17 cellular contexts compared by ENCODE assay signal in genomic region chr19:1089126-1089771, GRCh38. TPM values are rescaled to one million over a fixed set of nuclear protein-coding genes. Genes with fewer than 3 reads are reported as not detected.
DNase-seq lines count a peak whose midpoint lies in the region; ATAC-seq, FAIRE-seq and TF ChIP-seq lines count a peak whose summit lies in the region.
"Had no signal": no experiment of that assay in that cellular context is flagged by ENCODE, and none has a peak within 500 bp of the region (broad histone marks: within the 10 kb centered on the region; RNA-seq: fewer than 3 reads in every experiment).

No MANE protein-coding gene starts in this region.

- RAD21 ChIA-PET in GM12878 (lab: Charles Lee; ENCODE audit: unreplicated experiment), result interaction anchor here (1.7 kb wide), 1 partner anchor 22 kb away, joined by 8 read pairs; the partner anchor contains the start of gene ARHGAP45

- H3K4me2 ChIP-seq in DOHH2 (ENCODE audit: low read length) (peak overlapping the region; percentile 61), GM12878 (ENCODE audit: control insufficient read depth, insufficient read depth) (no peak overlapping the region)

- no peaks in the 10 kb centered on the region for H3K9me2 ChIP-seq in DOHH2 (replicated peaks; ENCODE audit: control insufficient read depth, low read length)

- TF ChIP-seq CTCF in DOHH2 (IDR thresholded peaks at IDR 0.05; ENCODE audit: low read depth, low read length, poor library complexity, severe bottlenecking) (no peak), GM12878 (IDR thresholded peaks at IDR 0.05 in 2 of 3, conservative IDR thresholded peaks at IDR 0.05 in 1 of 3; ENCODE audit: control insufficient read depth in 2 of 3, extremely low read depth in 1 of 3, insufficient read depth in 1 of 3, low read depth in 3 of 3, low read length in 3 of 3) (no peak), spleen (IDR thresholded peaks at IDR 0.05 in 8 of 11, conservative IDR thresholded peaks at IDR 0.05 in 3 of 11) (no peak)

- H3K79me2 ChIP-seq in DOHH2 (ENCODE audit: control insufficient read depth, low read length), result peaks cover 33% of the 10 kb centered on the region
- peaks cover 14% of the 10 kb centered on the region for H3K79me2 ChIP-seq in GM12878 (ENCODE audit: control insufficient read depth, insufficient read depth, low read length)

- SMC1A ChIA-PET in GM12878 (lab: Charles Lee; ENCODE audit: uncharacterized antibody, unreplicated experiment), result no interaction called here

- H2AFZ ChIP-seq in GM12878 (ENCODE audit: control insufficient read depth, low read depth, low read length), result no peak overlapping the region

- peaks cover 53% of the 10 kb centered on the region for H3K4me1 Mint-ChIP-seq in activated CD4-positive, alpha-beta T cell treated with anti-CD3 and anti-CD28 coated beads, Interleukin-2, amount 10 ng/mL, durations not matched to agents 7 days and 5 days

- TF ChIP-seq RAD21 in GM12878 (IDR thresholded peaks at IDR 0.05; ENCODE audit: insufficient read depth, low read depth, low read length), result no peak

- H3K27me3 Mint-ChIP-seq in activated CD4-positive, alpha-beta T cell treated with anti-CD3 and anti-CD28 coated beads, Interleukin-2, amount 10 ng/mL, durations not matched to agents 7 days and 5 days, result no peaks in the 10 kb centered on the region
- H3K27me3 Mint-ChIP-seq: naive B cell had no signal

- H3K27me3 ChIP-seq in DOHH2 (ENCODE audit: control insufficient read depth, low read length), result no peaks in the 10 kb centered on the region
- H3K27me3 ChIP-seq in GM12878 (replicated peaks in 1 of 2; ENCODE audit: control insufficient read depth in 2 of 2, insufficient read depth in 2 of 2, low read length in 1 of 2), result no peaks in the 10 kb centered on the region
- no peaks in the 10 kb centered on the region for H3K27me3 ChIP-seq in spleen (replicated peaks in 1 of 7)
- H3K27me3 ChIP-seq: ascending aorta, testis had no signal

- BruUV-seq in GM12878 (replicated peaks; lab: Mats Ljungman, UMichigan), result no TSS peak

- peak; percentile 63; the same call in 1 of the 2 replicates for TF ChIP-seq POLR2A in GM12878 (IDR thresholded peaks at IDR 0.05; ENCODE audit: low read depth, low read length)
- no peak for TF ChIP-seq POLR2A in spleen (IDR thresholded peaks at IDR 0.05)

- 90% methylated on average over 32 of the region's 32 CpGs for WGBS in GM12878 (ENCODE audit: insufficient coverage, insufficient replicate concordance, low lambda C conversion rate, missing lambda C conversion rate)
- WGBS in spleen, 5 donors, result 85 to 95% (median 93%) methylated on average over 8 to 32 of the region's 32 CpGs

- no peak for DNase-seq in activated CD4-positive, alpha-beta T cell treated with anti-CD3 and anti-CD28 coated beads, Interleukin-2, amount 10 ng/mL, durations not matched to agents 7 days and 5 days
- DNase-seq in activated CD4-positive, alpha-beta T cell treated with anti-CD3 and anti-CD28 coated beads for 4 hours, result no peak
- DNase-seq in GM12878 (ENCODE audit: low read depth, low spot score), result no peak
- peak; percentile 79 for DNase-seq in spleen
- no peak for DNase-seq in HK-2 (ENCODE audit: unreplicated experiment)
- DNase-seq in RPMI8226, result no peak
- DNase-seq: activated effector memory CD4-positive, alpha-beta T cell treated with Interleukin-2 at 50 U/mL for 16 hours; IMR-90; MM.1S; naive B cell; NCI-H226; small intestine; testis; WERI-Rb-1 had no signal

- in situ Hi-C loops in GM12878 (cut with MboI), result no loop called here

- peak overlapping the region; percentile 22 for H3K4me3 Mint-ChIP-seq in activated CD4-positive, alpha-beta T cell treated with anti-CD3 and anti-CD28 coated beads, Interleukin-2, amount 10 ng/mL, durations not matched to agents 7 days and 5 days

- H3K4me3 ChIP-seq in DOHH2 (ENCODE audit: low read length), result no peak overlapping the region
- H3K4me3 ChIP-seq in GM12878, result no peak overlapping the region
- peak overlapping the region in 1 of 8 donors; percentile 44 for H3K4me3 ChIP-seq in spleen
- H3K4me3 ChIP-seq: ascending aorta, testis had no signal

- no peak for FAIRE-seq in GM12878 (lab: Jason Lieb, UNC)
- FAIRE-seq: small intestine had no signal

- peaks cover 39% of the 10 kb centered on the region for H3K36me3 Mint-ChIP-seq in activated CD4-positive, alpha-beta T cell treated with anti-CD3 and anti-CD28 coated beads, Interleukin-2, amount 10 ng/mL, durations not matched to agents 7 days and 5 days (ENCODE audit: low read depth)

- no peaks in the 10 kb centered on the region for H3K9me3 ChIP-seq in DOHH2 (ENCODE audit: control insufficient read depth, insufficient read depth, low read length)
- no peaks in the 10 kb centered on the region for H3K9me3 ChIP-seq in GM12878 (replicated peaks; ENCODE audit: control insufficient read depth, insufficient read depth, low read length)
- H3K9me3 ChIP-seq in spleen, result no peaks in the 10 kb centered on the region
- H3K9me3 ChIP-seq: ascending aorta, testis had no signal

- H3K36me3 ChIP-seq in DOHH2 (ENCODE audit: control insufficient read depth, low read length), result peaks cover 88% of the 10 kb centered on the region
- H3K36me3 ChIP-seq in GM12878 (ENCODE audit: control insufficient read depth in 2 of 2, insufficient read depth in 2 of 2, low read length in 1 of 2), result peaks cover 10 to 47% of the 10 kb centered on the region in 2 experiments
- peaks cover 4 to 97% (median 77%) of the 10 kb centered on the region in 6 donors for H3K36me3 ChIP-seq in spleen

- H3K27ac ChIP-seq in DOHH2 (ENCODE audit: low read depth, low read length), result peak overlapping the region; percentile 88; the same call in 1 of the 2 replicates
- peak overlapping the region; percentile 18; the same call in 1 of the 2 replicates for H3K27ac ChIP-seq in GM12878 (ENCODE audit: control insufficient read depth, insufficient read depth)
- H3K27ac ChIP-seq in spleen, result peak overlapping the region in 6 of 8 donors; percentile 77 to 93 (median 85)
- H3K27ac ChIP-seq: WERI-Rb-1 had no signal

- peaks cover 13% of the 10 kb centered on the region for H3F3A ChIP-seq in DOHH2 (ENCODE audit: control insufficient read depth, insufficient read depth)

- intact Hi-C loops in GM12878 (cut with micrococcal nuclease; ENCODE audit: unreplicated experiment), result no loop called here
- intact Hi-C loops in spleen (cut with DNase I; ENCODE audit: low total_unique reads), result no loop called here

- ATAC-seq in GM12878 (no peak), HG02885 (IDR thresholded peaks at IDR 0.05; ENCODE audit: poor library complexity, unreplicated experiment) (no peak)

- POLR2A ChIA-PET in activated CD4-positive, alpha-beta T cell treated with anti-CD3 and anti-CD28 coated beads, Interleukin-2, amount 10 ng/mL, durations not matched to agents 7 days and 5 days (lab: Charles Lee), result interaction anchor here (0.6 to 1.0 kb wide), 2 partner anchors 9 to 21 kb away, joined by 3 read pairs; no protein-coding TSS in a partner anchor
- POLR2A ChIA-PET in GM12878 (lab: Charles Lee), result interaction anchor here (0.5 to 4.9 kb wide), 3 partner anchors 13 to 184 kb away, joined by 4 to 23 read pairs (median 5); partner anchors contain the start of gene ARHGAP45

- CTCF ChIA-PET in activated CD4-positive, alpha-beta T cell treated with anti-CD3 and anti-CD28 coated beads, Interleukin-2, amount 10 ng/mL, durations not matched to agents 7 days and 5 days (lab: Charles Lee), result interaction anchor here (0.9 to 2.9 kb wide), 7 partner anchors 8 to 155 kb away, joined by 3 to 9 read pairs (median 3); partner anchors contain the start of gene ARHGAP45
- CTCF ChIA-PET in GM12878 (lab: Yijun Ruan, JAX), result interaction anchor here (1.2 kb wide), 1 partner anchor 156 kb away, joined by 3 read pairs; no protein-coding TSS in a partner anchor

- TF ChIP-seq EP300 in GM12878 (IDR thresholded peaks at IDR 0.05; ENCODE audit: borderline replicate concordance in 1 of 2, control insufficient read depth in 1 of 2, low read depth in 2 of 2, low read length in 2 of 2), result no peak

- H3K9me3 Mint-ChIP-seq in activated CD4-positive, alpha-beta T cell treated with anti-CD3 and anti-CD28 coated beads, Interleukin-2, amount 10 ng/mL, durations not matched to agents 7 days and 5 days, result no peaks in the 10 kb centered on the region
- H3K9me3 Mint-ChIP-seq: naive B cell had no signal

- peaks cover 43% of the 10 kb centered on the region for H3K4me1 ChIP-seq in DOHH2 (ENCODE audit: control insufficient read depth, low read length)
- peaks cover 32% of the 10 kb centered on the region for H3K4me1 ChIP-seq in GM12878 (ENCODE audit: control insufficient read depth, insufficient read depth, low read length)
- H3K4me1 ChIP-seq in spleen, result peaks cover 30 to 100% (median 69%) of the 10 kb centered on the region in 6 donors

- H4K20me1 ChIP-seq in DOHH2 (ENCODE audit: control insufficient read depth, insufficient read depth, low read depth, low read length) (peaks cover 10% of the 10 kb centered on the region), GM12878 (ENCODE audit: control insufficient read depth, insufficient read depth) (no peaks in the 10 kb centered on the region)

- H3K9ac ChIP-seq in GM12878 (ENCODE audit: control insufficient read depth, insufficient read depth, low read length), result no peak overlapping the region

- peak overlapping the region; percentile 72 for H3K27ac Mint-ChIP-seq in activated CD4-positive, alpha-beta T cell treated with anti-CD3 and anti-CD28 coated beads, Interleukin-2, amount 10 ng/mL, durations not matched to agents 7 days and 5 days

RNA-seq across cellular contexts. Expression of gene POLR2E, which starts 5.9 kb away (rescaled TPM):
- 100 to 1,000 TPM; 120 to 133 TPM for total RNA-seq in activated CD4-positive, alpha-beta T cell treated with anti-CD3 and anti-CD28 coated beads, Interleukin-2, amount 10 ng/mL, durations not matched to agents 7 days and 5 days
- total RNA-seq in GM12878 (2013; cell fraction: nucleolus; rRNA removed), result 37.4 and 46.6 TPM in 2 replicates
- 194 and 207 TPM in 2 replicates for total RNA-seq in GM12878 (2014; rRNA removed)
- 78.7 and 85.5 TPM in 2 replicates for total RNA-seq in GM12878 (2014; rRNA removed; fragmentation: Illumina TruSeq; extraction: Trizol)
- total RNA-seq in GM12878 (2021), result 243 and 250 TPM in 2 replicates
- polyA plus RNA-seq in GM12878 (2011; ENCODE audit: low read depth), result 54.0 TPM
- 92.4 and 192 TPM in 2 replicates for polyA plus RNA-seq in GM12878 (2011; rRNA removed)
- polyA plus RNA-seq in GM12878 (2011; cell fraction: cytosol; rRNA removed), result 220 and 291 TPM in 2 replicates
- 162 and 168 TPM in 2 replicates for polyA plus RNA-seq in GM12878 (2011; cell fraction: nucleus; rRNA removed)
- 184 and 198 TPM in 2 replicates for polyA plus RNA-seq in GM12878 (2012)
- 10.0 and 142 TPM in 2 replicates for polyA plus RNA-seq in GM12878 (2014; fragmentation: Illumina TruSeq; extraction: Trizol)
- polyA plus RNA-seq in GM12878 (2014; fragmentation: Nextera tagmentation; extraction: Ambion mirVana), result 10 to 100 TPM in 1 of 2 experiments, 1 to 10 TPM in 1; 4.0 to 17.0 TPM
- 367 and 444 TPM in 2 replicates for polyA plus RNA-seq in GM12878 (2014; rRNA removed)
- 100 to 1,000 TPM; 460 to 487 TPM for polyA plus RNA-seq in GM12878 (2016; fragmentation: Nextera tagmentation; extraction: Ambion mirVana)
- 76.9 and 101 TPM in 2 replicates for polyA minus RNA-seq in GM12878 (2011; rRNA and poly(A)+ RNA removed)
- 70.2 and 78.0 TPM in 2 replicates for polyA minus RNA-seq in GM12878 (2011; cell fraction: cytosol; rRNA and poly(A)+ RNA removed)
- 29.5 and 49.3 TPM in 2 replicates for polyA minus RNA-seq in GM12878 (2011; cell fraction: nucleus; rRNA and poly(A)+ RNA removed)
- 100 to 1,000 TPM; 106 to 152 (median 123) TPM for total RNA-seq in spleen
- 100 to 1,000 TPM in 2 of 3 donors, 10 to 100 TPM in 1; 70.8 to 144 (median 105) TPM for polyA plus RNA-seq in spleen

RNA-seq across cellular contexts. Expression of gene GPX4, which starts 14.5 kb away (rescaled TPM):
- total RNA-seq in activated CD4-positive, alpha-beta T cell treated with anti-CD3 and anti-CD28 coated beads, Interleukin-2, amount 10 ng/mL, durations not matched to agents 7 days and 5 days, result 100 to 1,000 TPM; 106 to 114 TPM
- 30.7 and 37.1 TPM in 2 replicates for total RNA-seq in GM12878 (2013; cell fraction: nucleolus; rRNA removed)
- total RNA-seq in GM12878 (2014; rRNA removed) (325 and 388 TPM in 2 replicates), GM12878 (2014; rRNA removed; fragmentation: Illumina TruSeq; extraction: Trizol) (185 and 204 TPM in 2 replicates), GM12878 (2021) (305 and 316 TPM in 2 replicates), spleen (100 to 1,000 TPM; 138 to 275 (median 216) TPM)
- 143 TPM for polyA plus RNA-seq in GM12878 (2011; ENCODE audit: low read depth)
- polyA plus RNA-seq in GM12878 (2011; rRNA removed) (171 and 289 TPM in 2 replicates), GM12878 (2014; fragmentation: Illumina TruSeq; extraction: Trizol) (144 and 257 TPM in 2 replicates), GM12878 (2014; fragmentation: Nextera tagmentation; extraction: Ambion mirVana) (10 to 100 TPM; 33.3 to 99.6 TPM), GM12878 (2014; rRNA removed) (749 and 807 TPM in 2 replicates), GM12878 (2016; fragmentation: Nextera tagmentation; extraction: Ambion mirVana) (100 to 1,000 TPM; 534 to 574 TPM), spleen (100 to 1,000 TPM; 480 to 562 (median 522) TPM)
- 532 and 769 TPM in 2 replicates for polyA plus RNA-seq in GM12878 (2011; cell fraction: cytosol; rRNA removed)
- polyA plus RNA-seq in GM12878 (2011; cell fraction: nucleus; rRNA removed), result 455 and 480 TPM in 2 replicates
- 460 and 464 TPM in 2 replicates for polyA plus RNA-seq in GM12878 (2012)
- 134 and 182 TPM in 2 replicates for polyA minus RNA-seq in GM12878 (2011; rRNA and poly(A)+ RNA removed)
- 111 and 122 TPM in 2 replicates for polyA minus RNA-seq in GM12878 (2011; cell fraction: cytosol; rRNA and poly(A)+ RNA removed)
- 39.3 and 60.3 TPM in 2 replicates for polyA minus RNA-seq in GM12878 (2011; cell fraction: nucleus; rRNA and poly(A)+ RNA removed)

RNA-seq across cellular contexts. Expression of gene ARHGAP45, which starts 22.3 kb away (rescaled TPM):
- 100 to 1,000 TPM; 487 to 570 TPM for total RNA-seq in activated CD4-positive, alpha-beta T cell treated with anti-CD3 and anti-CD28 coated beads, Interleukin-2, amount 10 ng/mL, durations not matched to agents 7 days and 5 days
- total RNA-seq in GM12878 (2013; cell fraction: nucleolus; rRNA removed), result 190 and 196 TPM in 2 replicates
- total RNA-seq in GM12878 (2014; rRNA removed) (116 and 146 TPM in 2 replicates), GM12878 (2014; rRNA removed; fragmentation: Illumina TruSeq; extraction: Trizol) (21.4 and 26.2 TPM in 2 replicates), GM12878 (2021) (142 and 151 TPM in 2 replicates), spleen (100 to 1,000 TPM; 161 to 258 (median 237) TPM)
- 33.0 TPM for polyA plus RNA-seq in GM12878 (2011; ENCODE audit: low read depth)
- polyA plus RNA-seq in GM12878 (2011; rRNA removed) (20.8 and 53.2 TPM in 2 replicates), GM12878 (2014; fragmentation: Illumina TruSeq; extraction: Trizol) (1.4 and 9.8 TPM in 2 replicates), GM12878 (2014; fragmentation: Nextera tagmentation; extraction: Ambion mirVana) (1 to 10 TPM; 1.4 to 7.8 TPM), GM12878 (2014; rRNA removed) (96.0 and 125 TPM in 2 replicates), GM12878 (2016; fragmentation: Nextera tagmentation; extraction: Ambion mirVana) (10 to 100 TPM; 66.6 to 82.6 TPM), spleen (100 to 1,000 TPM; 205 to 356 (median 329) TPM)
- polyA plus RNA-seq in GM12878 (2011; cell fraction: cytosol; rRNA removed), result 64.0 and 103 TPM in 2 replicates
- 223 and 275 TPM in 2 replicates for polyA plus RNA-seq in GM12878 (2011; cell fraction: nucleus; rRNA removed)
- polyA plus RNA-seq in GM12878 (2012), result 85.3 and 105 TPM in 2 replicates
- 36.0 and 96.7 TPM in 2 replicates for polyA minus RNA-seq in GM12878 (2011; rRNA and poly(A)+ RNA removed)
- polyA minus RNA-seq in GM12878 (2011; cell fraction: cytosol; rRNA and poly(A)+ RNA removed), result 45.4 and 45.7 TPM in 2 replicates
- polyA minus RNA-seq in GM12878 (2011; cell fraction: nucleus; rRNA and poly(A)+ RNA removed), result 32.4 and 52.2 TPM in 2 replicates

RNA-seq across cellular contexts. Expression of gene ABCA7, which starts 49.3 kb away (rescaled TPM):
- total RNA-seq in activated CD4-positive, alpha-beta T cell treated with anti-CD3 and anti-CD28 coated beads, Interleukin-2, amount 10 ng/mL, durations not matched to agents 7 days and 5 days, result 10 to 100 TPM; 75.9 to 87.5 TPM
- total RNA-seq in GM12878 (2013; cell fraction: nucleolus; rRNA removed), result 50.3 and 55.4 TPM in 2 replicates
- total RNA-seq in GM12878 (2014; rRNA removed) (14.9 and 18.1 TPM in 2 replicates), GM12878 (2014; rRNA removed; fragmentation: Illumina TruSeq; extraction: Trizol) (5.6 and 7.6 TPM in 2 replicates), GM12878 (2021) (38.7 and 49.5 TPM in 2 replicates), spleen (100 to 1,000 TPM in 3 of 7 donors, 10 to 100 TPM in 4; 64.6 to 162 (median 94.7) TPM)
- 16.4 TPM for polyA plus RNA-seq in GM12878 (2011; ENCODE audit: low read depth)
- polyA plus RNA-seq in GM12878 (2011; rRNA removed) (3.3 and 5.5 TPM in 2 replicates), GM12878 (2014; fragmentation: Illumina TruSeq; extraction: Trizol) (4.6 and 11.4 TPM in 2 replicates), GM12878 (2014; fragmentation: Nextera tagmentation; extraction: Ambion mirVana) (1 to 10 TPM; 1.0 to 2.9 TPM), GM12878 (2014; rRNA removed) (26.9 and 36.5 TPM in 2 replicates), GM12878 (2016; fragmentation: Nextera tagmentation; extraction: Ambion mirVana) (10 to 100 TPM; 22.0 to 22.1 TPM), spleen (100 to 1,000 TPM in 2 of 3 donors, 10 to 100 TPM in 1; 67.5 to 197 (median 152) TPM)
- 7.0 and 10.0 TPM in 2 replicates for polyA plus RNA-seq in GM12878 (2011; cell fraction: cytosol; rRNA removed)
- 81.6 and 107 TPM in 2 replicates for polyA plus RNA-seq in GM12878 (2011; cell fraction: nucleus; rRNA removed)
- 15.2 and 21.6 TPM in 2 replicates for polyA plus RNA-seq in GM12878 (2012)
- polyA minus RNA-seq in GM12878 (2011; rRNA and poly(A)+ RNA removed), result 4.3 and 9.4 TPM in 2 replicates
- 5.8 and 7.9 TPM in 2 replicates for polyA minus RNA-seq in GM12878 (2011; cell fraction: cytosol; rRNA and poly(A)+ RNA removed)
- 24.3 and 39.7 TPM in 2 replicates for polyA minus RNA-seq in GM12878 (2011; cell fraction: nucleus; rRNA and poly(A)+ RNA removed)

Comparison
In these comparisons a context has a peak if more than half of its experiments do, and no peak if none do; other contexts are left out.
1. H3K27ac ChIP-seq: peak in every context shown above with its lines; median percentile 88 in DOHH2; 85 in spleen; 18 in GM12878.